ENCODE assay signal across 27 cellular contexts in genomic region chr17:41740506-41740905, GRCh38. TPM values are rescaled to one million over a fixed set of nuclear protein-coding genes. Genes with fewer than 3 reads are reported as not detected.
"Had no signal": no experiment of that assay in that cellular context is flagged by ENCODE, and none has a peak within 500 bp of the region (broad histone marks: within the 10 kb centered on the region; RNA-seq: fewer than 3 reads in every experiment).

No MANE protein-coding gene starts in this region.

- H3K36me3 ChIP-seq: esophagus squamous epithelium, neutrophil, vagina had no signal

- H3K27me3 ChIP-seq: vagina had no signal

- H2AFZ ChIP-seq: hepatocyte had no signal

- H3K9me3 ChIP-seq: esophagus squamous epithelium, neutrophil, vagina had no signal

- FAIRE-seq: bronchial epithelial cell, frontal cortex had no signal

- H3K79me2 ChIP-seq: hepatocyte had no signal

- ATAC-seq: activated CD8-positive, alpha-beta T cell treated with anti-CD3 and anti-CD28 coated beads for 36 hours; activated naive CD8-positive, alpha-beta T cell treated with anti-CD3 and anti-CD28 coated beads, Interleukin-2, amount 50 U/mL, for 24 hours; activated T-cell treated with anti-CD3 and anti-CD28 coated beads, Interleukin-2, amount 50 U/mL, for 4 hours; activated T-helper 17 cell treated with anti-CD3 and anti-CD28 coated beads, Interleukin-2, amount 50 U/mL, for 72 hours; left cardiac atrium; left ventricle myocardium superior; sciatic nerve; stimulated activated naive CD8-positive, alpha-beta T cell treated with anti-CD3 and anti-CD28 coated beads, Interleukin-15, amount 100 ng/mL, for 72 hours had no signal

- DNase-seq: activated B cell treated with CpG ODN at 0.5 μM for 24 hours; activated CD4-positive, alpha-beta T cell treated with anti-CD3 and anti-CD28 coated beads, Interleukin-2, amount 50 U/mL, for 1 hour; activated CD8-positive, alpha-beta T cell treated with anti-CD3 and anti-CD28 coated beads for 36 hours; activated naive CD8-positive, alpha-beta T cell treated with anti-CD3 and anti-CD28 coated beads, Interleukin-2, amount 50 U/mL, for 24 hours; activated T-cell treated with anti-CD3 and anti-CD28 coated beads, Interleukin-2, amount 50 U/mL, for 4 hours; esophagus squamous epithelium; glutamatergic neuron; islet precursor cell; left cardiac atrium; left ventricle myocardium superior; stimulated activated CD4-positive, alpha-beta T cell treated with anti-CD3 and anti-CD28 coated beads, Interleukin-12 subunit alpha, Interleukin-12 subunit beta, amount 100 ng/mL, for 4 hours; stimulated activated CD4-positive, alpha-beta T cell treated with anti-CD3 and anti-CD28 coated beads, Interleukin-4, amount 100 ng/mL, for 1 hour; stimulated activated naive CD8-positive, alpha-beta T cell treated with anti-CD3 and anti-CD28 coated beads, Interleukin-15, amount 100 ng/mL, for 72 hours; substantia nigra; T-helper 2 cell had no signal

- H3K27ac ChIP-seq: esophagus squamous epithelium, hepatocyte, neutrophil, vagina had no signal

- H3K4me3 ChIP-seq: esophagus squamous epithelium, hepatocyte, skin epidermis, vagina had no signal

- H3K4me2 ChIP-seq: hepatocyte had no signal

RNA-seq across cellular contexts. Expression of gene HAP1, which starts 6.1 kb away (rescaled TPM):
- total RNA-seq: left cardiac atrium, left ventricle myocardium superior had no signal

RNA-seq across cellular contexts. Expression of gene GAST, which starts 28.4 kb away (rescaled TPM):
- total RNA-seq: activated B cell treated with CpG ODN at 0.5 μM for 24 hours; activated CD8-positive, alpha-beta T cell treated with anti-CD3 and anti-CD28 coated beads for 36 hours; activated T-cell treated with anti-CD3 and anti-CD28 coated beads, Interleukin-2, amount 50 U/mL, for 4 hours; activated T-helper 17 cell treated with anti-CD3 and anti-CD28 coated beads, Interleukin-2, amount 50 U/mL, for 72 hours; bronchial epithelial cell; esophagus squamous epithelium; frontal cortex; hepatocyte; left cardiac atrium; left ventricle myocardium superior; lung microvascular endothelial cell; mucosa of gallbladder; osteocyte; posterior vena cava; sciatic nerve; vagina had no signal
